In genomic region chr18:59041819-59042476, GRCh38 we compare ENCODE assay signal across 1 cellular context.
TF ChIP-seq lines count a peak whose summit lies in the region.

No MANE protein-coding gene starts in this region.

TF ChIP-seq in GM23338, 12 proteins besides CTCF, POLR2A, EP300 and RAD21 (continued from another document):
- TF ChIP-seq, protein P1, sequence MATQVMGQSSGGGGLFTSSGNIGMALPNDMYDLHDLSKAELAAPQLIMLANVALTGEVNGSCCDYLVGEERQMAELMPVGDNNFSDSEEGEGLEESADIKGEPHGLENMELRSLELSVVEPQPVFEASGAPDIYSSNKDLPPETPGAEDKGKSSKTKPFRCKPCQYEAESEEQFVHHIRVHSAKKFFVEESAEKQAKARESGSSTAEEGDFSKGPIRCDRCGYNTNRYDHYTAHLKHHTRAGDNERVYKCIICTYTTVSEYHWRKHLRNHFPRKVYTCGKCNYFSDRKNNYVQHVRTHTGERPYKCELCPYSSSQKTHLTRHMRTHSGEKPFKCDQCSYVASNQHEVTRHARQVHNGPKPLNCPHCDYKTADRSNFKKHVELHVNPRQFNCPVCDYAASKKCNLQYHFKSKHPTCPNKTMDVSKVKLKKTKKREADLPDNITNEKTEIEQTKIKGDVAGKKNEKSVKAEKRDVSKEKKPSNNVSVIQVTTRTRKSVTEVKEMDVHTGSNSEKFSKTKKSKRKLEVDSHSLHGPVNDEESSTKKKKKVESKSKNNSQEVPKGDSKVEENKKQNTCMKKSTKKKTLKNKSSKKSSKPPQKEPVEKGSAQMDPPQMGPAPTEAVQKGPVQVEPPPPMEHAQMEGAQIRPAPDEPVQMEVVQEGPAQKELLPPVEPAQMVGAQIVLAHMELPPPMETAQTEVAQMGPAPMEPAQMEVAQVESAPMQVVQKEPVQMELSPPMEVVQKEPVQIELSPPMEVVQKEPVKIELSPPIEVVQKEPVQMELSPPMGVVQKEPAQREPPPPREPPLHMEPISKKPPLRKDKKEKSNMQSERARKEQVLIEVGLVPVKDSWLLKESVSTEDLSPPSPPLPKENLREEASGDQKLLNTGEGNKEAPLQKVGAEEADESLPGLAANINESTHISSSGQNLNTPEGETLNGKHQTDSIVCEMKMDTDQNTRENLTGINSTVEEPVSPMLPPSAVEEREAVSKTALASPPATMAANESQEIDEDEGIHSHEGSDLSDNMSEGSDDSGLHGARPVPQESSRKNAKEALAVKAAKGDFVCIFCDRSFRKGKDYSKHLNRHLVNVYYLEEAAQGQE (IDR thresholded peaks at IDR 0.05; ENCODE audit: unreplicated experiment) = no peak
- no peak for TF ChIP-seq EZH2 (IDR thresholded peaks at IDR 0.05; ENCODE audit: low read depth, unreplicated experiment)
- no peak for TF ChIP-seq ZNF114 (CRISPR knock-in tag; IDR thresholded peaks at IDR 0.05)
- no peak for TF ChIP-seq JUNB (IDR thresholded peaks at IDR 0.05; ENCODE audit: unreplicated experiment)
